Comparison of ENCODE assay signal across 1 cellular context in genomic region chr2:241865416-241865956, GRCh38.
TF ChIP-seq lines count a peak whose summit lies in the region.

No MANE protein-coding gene starts in this region.

TF ChIP-seq in HEK293, 187 proteins besides CTCF, POLR2A, EP300 and RAD21 (continued from another document):
- TF ChIP-seq, protein P1, sequence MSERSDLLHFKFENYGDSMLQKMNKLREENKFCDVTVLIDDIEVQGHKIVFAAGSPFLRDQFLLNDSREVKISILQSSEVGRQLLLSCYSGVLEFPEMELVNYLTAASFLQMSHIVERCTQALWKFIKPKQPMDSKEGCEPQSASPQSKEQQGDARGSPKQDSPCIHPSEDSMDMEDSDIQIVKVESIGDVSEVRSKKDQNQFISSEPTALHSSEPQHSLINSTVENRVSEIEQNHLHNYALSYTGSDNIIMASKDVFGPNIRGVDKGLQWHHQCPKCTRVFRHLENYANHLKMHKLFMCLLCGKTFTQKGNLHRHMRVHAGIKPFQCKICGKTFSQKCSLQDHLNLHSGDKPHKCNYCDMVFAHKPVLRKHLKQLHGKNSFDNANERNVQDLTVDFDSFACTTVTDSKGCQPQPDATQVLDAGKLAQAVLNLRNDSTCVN (tag by site-specific recombination; optimal IDR thresholded peaks at IDR 0.05) = peak; percentile 5
- TF ChIP-seq ZNF501 (tag by site-specific recombination; IDR thresholded peaks at IDR 0.05) = no peak
- TF ChIP-seq ZNF155 (tag by site-specific recombination; IDR thresholded peaks at IDR 0.05) = no peak
- TF ChIP-seq ZNF777 (tag by site-specific recombination; IDR thresholded peaks at IDR 0.05; ENCODE audit: borderline replicate concordance) = no peak
- no peak for TF ChIP-seq ZNF266 (tag by site-specific recombination; IDR thresholded peaks at IDR 0.05; ENCODE audit: low read depth)
- 0 out of 2 replicates have a peak, but pooled peaks have one; percentile 9 for TF ChIP-seq ZNF239 (tag by site-specific recombination; IDR thresholded peaks at IDR 0.05)
- no peak for TF ChIP-seq GLIS2 (tag by site-specific recombination; IDR thresholded peaks at IDR 0.05)
- no peak for TF ChIP-seq ZNF792 (tag by site-specific recombination; IDR thresholded peaks at IDR 0.05)
